28 cellular contexts compared by ENCODE assay signal in genomic region chr5:92022414-92022813, GRCh38.
DNase-seq lines count a peak whose midpoint lies in the region; ATAC-seq, FAIRE-seq and TF ChIP-seq lines count a peak whose summit lies in the region.
"Had no signal": no experiment of that assay in that cellular context is flagged by ENCODE, and none has a peak within 500 bp of the region (broad histone marks: within the 10 kb centered on the region; RNA-seq: fewer than 3 reads in every experiment).

No MANE protein-coding gene starts in this region.

- H3K56ac ChIP-seq in H1 (replicated peaks; ENCODE audit: insufficient read length, low read depth, low read length), result no peak overlapping the region

- no peak overlapping the region for H3K27ac Mint-ChIP-seq in stimulated activated naive CD8-positive, alpha-beta T cell treated with anti-CD3 and anti-CD28 coated beads, Interleukin-15, amount 100 ng/mL, for 72 hours
- H3K27ac Mint-ChIP-seq: B cell; CD4-positive, alpha-beta memory T cell; CD4-positive, CD25-positive, alpha-beta regulatory T cell; CD8-positive, alpha-beta memory T cell had no signal

- H2BK15ac ChIP-seq in H1 (ENCODE audit: low read length), result no peak overlapping the region

- CTCF ChIA-PET in A549 (lab: Yijun Ruan, JAX), result no interaction called here
- CTCF ChIA-PET in HCT116 (lab: Charles Lee), result no interaction called here
- CTCF ChIA-PET in PC-9 (lab: Charles Lee), result no interaction called here
- CTCF ChIA-PET in H1 (lab: Charles Lee; ENCODE audit: partially characterized antibody), result interaction anchor here (2.2 kb wide), 1 partner anchor 9 kb away, joined by 5 read pairs; no protein-coding TSS in a partner anchor

- no peaks in the 10 kb centered on the region for H3K9me3 Mint-ChIP-seq in stimulated activated naive CD8-positive, alpha-beta T cell treated with anti-CD3 and anti-CD28 coated beads, Interleukin-15, amount 100 ng/mL, for 72 hours

- no peak overlapping the region for H4K5ac ChIP-seq in H1 (ENCODE audit: insufficient read length, low read depth, low read length)

- in situ Hi-C loops in GM13976 (cut with MboI; ENCODE audit: low sequenced_read_pairs, unreplicated experiment), result no loop called here

- no peaks in the 10 kb centered on the region for H3K79me1 ChIP-seq in H1 (ENCODE audit: low read depth, low read length)

- H3F3A ChIP-seq in PC-9 (ENCODE audit: insufficient read depth, low read depth), result no peaks in the 10 kb centered on the region

- H3K36me3 ChIP-seq in HCT116 (ENCODE audit: control insufficient read depth in 1 of 2, insufficient read depth in 2 of 2, low read length in 2 of 2) (no peaks in the 10 kb centered on the region), PC-9 (ENCODE audit: low read depth) (no peaks in the 10 kb centered on the region), H1 (ENCODE audit: control insufficient read depth in 2 of 4, insufficient read depth in 4 of 4, low read length in 3 of 4) (no peaks in the 10 kb centered on the region)
- H3K36me3 ChIP-seq: BLaER1 treated with 17β-estradiol and CSF1 and Interleukin-3, amounts not matched to agents 10 nM and 100 nM had no signal

- H2BK5ac ChIP-seq in H1 (ENCODE audit: low read depth, low read length), result no peak overlapping the region

- H3K9me2 ChIP-seq in HCT116 (ENCODE audit: insufficient read depth), result no peaks in the 10 kb centered on the region
- H3K9me2 ChIP-seq in PC-9 (ENCODE audit: insufficient read depth), result no peaks in the 10 kb centered on the region

- FAIRE-seq in A549 (lab: Jason Lieb, UNC) (no peak), H1 (lab: Jason Lieb, UNC) (no peak)
- FAIRE-seq: A204.1, GM12878, GM12892, GM19239 had no signal

- H3K27me3 ChIP-seq in HCT116 (ENCODE audit: insufficient read depth, low read length) (no peaks in the 10 kb centered on the region), PC-9 (ENCODE audit: insufficient read depth, low read depth) (no peaks in the 10 kb centered on the region), H1 (replicated peaks in 1 of 4; ENCODE audit: control insufficient read depth in 3 of 4, extremely low read depth in 1 of 4, insufficient read depth in 3 of 4, low read length in 3 of 4) (no peaks in the 10 kb centered on the region)
- H3K27me3 ChIP-seq: BLaER1 treated with 17β-estradiol and CSF1 and Interleukin-3, amounts not matched to agents 10 nM and 100 nM had no signal

- no peaks in the 10 kb centered on the region for H4K20me1 ChIP-seq in HCT116 (ENCODE audit: insufficient read depth)
- no peaks in the 10 kb centered on the region for H4K20me1 ChIP-seq in PC-9 (ENCODE audit: insufficient read depth)
- H4K20me1 ChIP-seq in H1 (replicated peaks in 1 of 2; ENCODE audit: control insufficient read depth in 1 of 2, insufficient read depth in 2 of 2, low read length in 2 of 2), result no peaks in the 10 kb centered on the region
- H4K20me1 ChIP-seq: BLaER1 treated with 17β-estradiol and CSF1 and Interleukin-3, amounts not matched to agents 10 nM and 100 nM had no signal

- peaks cover 25% of the 10 kb centered on the region for H3K4me1 ChIP-seq in A549
- peaks cover 16 to 27% of the 10 kb centered on the region in 2 experiments for H3K4me1 ChIP-seq in HCT116 (ENCODE audit: control insufficient read depth in 1 of 2, insufficient read depth in 2 of 2, low read length in 2 of 2)
- H3K4me1 ChIP-seq in PC-9 (replicated peaks; ENCODE audit: insufficient read depth), result peaks cover 6% of the 10 kb centered on the region; the same call in 1 of the 2 replicates
- H3K4me1 ChIP-seq in H1 (replicated peaks in 1 of 4; ENCODE audit: control insufficient read depth in 3 of 4, insufficient read depth in 4 of 4, low read length in 3 of 4), result no peaks in the 10 kb centered on the region
- H3K4me1 ChIP-seq: BLaER1 treated with 17β-estradiol and CSF1 and Interleukin-3, amounts not matched to agents 10 nM and 100 nM had no signal

- H3K14ac ChIP-seq in H1 (ENCODE audit: insufficient read length), result no peak overlapping the region

- no peak overlapping the region for H3K4me2 ChIP-seq in A549
- no peak overlapping the region for H3K4me2 ChIP-seq in HCT116 (ENCODE audit: low read length)
- H3K4me2 ChIP-seq in PC-9, result no peak overlapping the region
- H3K4me2 ChIP-seq in H1 (ENCODE audit: insufficient read depth in 1 of 2, low read depth in 2 of 2, low read length in 2 of 2), result no peak overlapping the region
- H3K4me2 ChIP-seq: BLaER1 treated with 17β-estradiol and CSF1 and Interleukin-3, amounts not matched to agents 10 nM and 100 nM had no signal

- no peak overlapping the region for H4K8ac ChIP-seq in H1 (ENCODE audit: extremely low read depth, insufficient read depth, low read length)

- no peaks in the 10 kb centered on the region for H3K23me2 ChIP-seq in H1 (ENCODE audit: low read depth, low read length)

- no peak overlapping the region for H4K91ac ChIP-seq in H1 (replicated peaks; ENCODE audit: insufficient read length, low read length)

- H2AFZ ChIP-seq in HCT116 (ENCODE audit: low read depth, low read length, poor library complexity, severe bottlenecking), result peak overlapping the region; percentile 52
- H2AFZ ChIP-seq in PC-9, result peak overlapping the region; percentile 48; the same call in 1 of the 2 replicates
- H2AFZ ChIP-seq in H1 (ENCODE audit: low read length), result no peak overlapping the region

- H3K79me2 ChIP-seq in HCT116 (ENCODE audit: insufficient read depth, low read length) (no peaks in the 10 kb centered on the region), PC-9 (ENCODE audit: low read depth) (no peaks in the 10 kb centered on the region), H1 (ENCODE audit: control insufficient read depth in 1 of 2, insufficient read depth in 2 of 2, low read length in 2 of 2) (no peaks in the 10 kb centered on the region)

- H3K4me3 ChIP-seq in A549, result no peak overlapping the region
- no peak overlapping the region for H3K4me3 ChIP-seq in HCT116 (replicated peaks in 1 of 2; ENCODE audit: low read depth in 1 of 2, low read length in 2 of 2)
- no peak overlapping the region for H3K4me3 ChIP-seq in PC-9
- no peak overlapping the region for H3K4me3 ChIP-seq in H1 (ENCODE audit: extremely low read depth in 1 of 4, insufficient read depth in 2 of 4, low read depth in 3 of 4, low read length in 4 of 4)
- H3K4me3 ChIP-seq: BLaER1 treated with 17β-estradiol and CSF1 and Interleukin-3, amounts not matched to agents 10 nM and 100 nM; GM12878 had no signal

- BruUV-seq in HCT116 (replicated peaks; lab: Mats Ljungman, UMichigan), result no TSS peak
- BruUV-seq in PC-9 (replicated peaks; lab: Mats Ljungman, UMichigan), result no TSS peak

- ATAC-seq in A549 (no peak), HCT116 (no peak), GM19395 (IDR thresholded peaks at IDR 0.05; ENCODE audit: unreplicated experiment) (no peak)
- ATAC-seq in stimulated activated naive CD8-positive, alpha-beta T cell treated with anti-CD3 and anti-CD28 coated beads, Interleukin-15, amount 100 ng/mL, for 72 hours, result no peak
- ATAC-seq: GM12878 had no signal

- intact Hi-C loops in HCT116 (cut with micrococcal nuclease), result no loop called here
- intact Hi-C loops in PC-9 (cut with micrococcal nuclease; ENCODE audit: unreplicated experiment), result no loop called here

- H2BK12ac ChIP-seq in H1 (ENCODE audit: low read depth, low read length), result no peak overlapping the region

- no peak overlapping the region for H2BK120ac ChIP-seq in H1 (replicated peaks; ENCODE audit: low read depth, low read length)

- H3K9me3 ChIP-seq in A549 (no peaks in the 10 kb centered on the region), HCT116 (ENCODE audit: control insufficient read depth in 1 of 2, insufficient read depth in 1 of 2, low read depth in 1 of 2, low read length in 2 of 2) (no peaks in the 10 kb centered on the region), PC-9 (ENCODE audit: insufficient read depth, low read depth) (no peaks in the 10 kb centered on the region), H1 (ENCODE audit: insufficient read depth in 2 of 2, low read depth in 1 of 2, low read length in 1 of 2) (no peaks in the 10 kb centered on the region)
- H3K9me3 ChIP-seq: BLaER1 treated with 17β-estradiol and CSF1 and Interleukin-3, amounts not matched to agents 10 nM and 100 nM had no signal

- TF ChIP-seq CTCF in A549 (IDR thresholded peaks at IDR 0.05), result no peak
- no peak for TF ChIP-seq CTCF in HCT116 (IDR thresholded peaks at IDR 0.05 in 2 of 3, conservative IDR thresholded peaks at IDR 0.05 in 1 of 3; ENCODE audit: borderline replicate concordance in 1 of 3, insufficient read depth in 1 of 3, low read depth in 2 of 3, low read length in 2 of 3)
- TF ChIP-seq CTCF in PC-9 (conservative IDR thresholded peaks at IDR 0.05), result no peak
- no peak for TF ChIP-seq CTCF in H1 (IDR thresholded peaks at IDR 0.05; ENCODE audit: control extremely low read depth in 1 of 3, insufficient read depth in 1 of 3, low read depth in 1 of 3, low read length in 3 of 3)
- TF ChIP-seq CTCF in GM13976 (IDR thresholded peaks at IDR 0.05; ENCODE audit: borderline replicate concordance, control extremely low read depth, extremely low read depth, insufficient read depth, missing control alignments), result no peak

- H3K9ac ChIP-seq in HCT116 (ENCODE audit: low read length) (no peak overlapping the region), H1 (replicated peaks in 1 of 4; ENCODE audit: extremely low read depth in 1 of 4, low read depth in 3 of 4, low read length in 3 of 4) (no peak overlapping the region)
- H3K9ac ChIP-seq: BLaER1 treated with 17β-estradiol and CSF1 and Interleukin-3, amounts not matched to agents 10 nM and 100 nM had no signal

- POLR2A ChIA-PET in A549 (lab: Yijun Ruan, JAX), result no interaction called here
- POLR2A ChIA-PET in HCT116 (lab: Charles Lee), result no interaction called here
- POLR2A ChIA-PET in PC-9 (lab: Charles Lee; ENCODE audit: unreplicated experiment), result interaction anchor here (0.6 kb wide), 1 partner anchor 23 kb away, joined by 9 read pairs; no protein-coding TSS in a partner anchor
- POLR2A ChIA-PET in H1 (lab: Charles Lee; ENCODE audit: partially characterized antibody), result no interaction called here

- RAD21 ChIA-PET in HCT116 (lab: Charles Lee; ENCODE audit: low non-redundant PET in 1 of 2, low total read pairs in 2 of 2, uncharacterized antibody in 2 of 2, unreplicated experiment in 2 of 2), result no interaction called here

- H3K4ac ChIP-seq in H1 (replicated peaks; ENCODE audit: insufficient read length, low read depth, low read length), result no peak overlapping the region

- H3K4me3 Mint-ChIP-seq in stimulated activated naive CD8-positive, alpha-beta T cell treated with anti-CD3 and anti-CD28 coated beads, Interleukin-15, amount 100 ng/mL, for 72 hours, result no peak overlapping the region
- H3K4me3 Mint-ChIP-seq: B cell; CD4-positive, alpha-beta memory T cell; CD4-positive, CD25-positive, alpha-beta regulatory T cell; CD8-positive, alpha-beta memory T cell had no signal

- H3K23ac ChIP-seq in H1 (ENCODE audit: insufficient read length), result no peak overlapping the region

- TF ChIP-seq EP300 in A549 (IDR thresholded peaks at IDR 0.05) (no peak), H1 (IDR thresholded peaks at IDR 0.05; ENCODE audit: borderline replicate concordance in 1 of 2, low read depth in 2 of 2, low read length in 2 of 2) (no peak)

- no peak overlapping the region for H3K18ac ChIP-seq in H1 (ENCODE audit: extremely low read depth, low read length)

- no peak overlapping the region for H2BK20ac ChIP-seq in H1 (ENCODE audit: low read length)

- TF ChIP-seq RAD21 in A549 (conservative IDR thresholded peaks at IDR 0.05 in 1 of 2, IDR thresholded peaks at IDR 0.05 in 1 of 2) (no peak), HCT116 (IDR thresholded peaks at IDR 0.05; ENCODE audit: low read depth) (no peak), H1 (IDR thresholded peaks at IDR 0.05 in 1 of 2, conservative IDR thresholded peaks at IDR 0.05 in 1 of 2; ENCODE audit: low read depth in 2 of 2, low read length in 2 of 2) (no peak)

- no peak for TF ChIP-seq POLR2A in A549 (IDR thresholded peaks at IDR 0.05; ENCODE audit: low read length)
- TF ChIP-seq POLR2A in HCT116 (IDR thresholded peaks at IDR 0.05; ENCODE audit: borderline replicate concordance, extremely low read depth, insufficient read depth, insufficient read length), result no peak
- TF ChIP-seq POLR2A in H1 (IDR thresholded peaks at IDR 0.05; ENCODE audit: control extremely low read depth in 1 of 2, low read depth in 2 of 2, low read length in 2 of 2), result no peak

- DNase-seq in A549 (ENCODE audit: low read depth in 1 of 2, low spot score in 1 of 2), result no peak
- DNase-seq in HCT116 (ENCODE audit: low read depth, low spot score), result no peak
- DNase-seq in PC-9, result no peak
- DNase-seq in H1 (ENCODE audit: low read depth in 1 of 2, low spot score in 2 of 2), result no peak
- DNase-seq in NCI-H524 treated with DMSO at 0.1 percent for 48 hours (lab: John Stamatoyannopoulos, UW), result no peak
- no peak for DNase-seq in GM13976 (ENCODE audit: low spot score)
- no peak for DNase-seq in stimulated activated naive CD8-positive, alpha-beta T cell treated with anti-CD3 and anti-CD28 coated beads, Interleukin-15, amount 100 ng/mL, for 72 hours
- DNase-seq: 8988T; AML-193; CD4-positive, alpha-beta memory T cell; CD4-positive, CD25-positive, alpha-beta regulatory T cell; CD8-positive, alpha-beta memory T cell; COR-L47; DMS 273 treated with DMSO at 0.1 percent for 48 hours; DMS153; DMS53; DMS79; DND-41; EL; GDM1 had no signal

- no peaks in the 10 kb centered on the region for H3K4me1 Mint-ChIP-seq in stimulated activated naive CD8-positive, alpha-beta T cell treated with anti-CD3 and anti-CD28 coated beads, Interleukin-15, amount 100 ng/mL, for 72 hours
- H3K4me1 Mint-ChIP-seq: B cell; CD4-positive, alpha-beta memory T cell; CD4-positive, CD25-positive, alpha-beta regulatory T cell; CD8-positive, alpha-beta memory T cell had no signal

- H2AK5ac ChIP-seq in H1 (ENCODE audit: low read depth, low read length), result no peak overlapping the region

- H3K27ac ChIP-seq in A549 (no peak overlapping the region), HCT116 (ENCODE audit: low read depth, low read length) (no peak overlapping the region), PC-9 (no peak overlapping the region), H1 (ENCODE audit: low read depth, low read length) (no peak overlapping the region)
- H3K27ac ChIP-seq: BLaER1 treated with 17β-estradiol and CSF1 and Interleukin-3, amounts not matched to agents 10 nM and 100 nM; C4-2B had no signal

- WGBS in A549 (ENCODE audit: missing lambda C conversion rate), result 93% methylated on average over 1 of the region's 1 CpG
- WGBS in H1 (ENCODE audit: extremely low coverage in 1 of 2, insufficient coverage in 1 of 2, insufficient read length in 1 of 2, insufficient replicate concordance in 2 of 2, low coverage in 1 of 2, low lambda C conversion rate in 2 of 2, missing lambda C conversion rate in 1 of 2), 2 experiments, result 100% methylated on average over 1 of the region's 1 CpG; no CpG with 5 or more reads in 1 of the 2 experiments

- H3K27me3 Mint-ChIP-seq in stimulated activated naive CD8-positive, alpha-beta T cell treated with anti-CD3 and anti-CD28 coated beads, Interleukin-15, amount 100 ng/mL, for 72 hours, result no peaks in the 10 kb centered on the region
- H3K27me3 Mint-ChIP-seq: B cell; CD4-positive, alpha-beta memory T cell; CD4-positive, CD25-positive, alpha-beta regulatory T cell; CD8-positive, alpha-beta memory T cell had no signal

Comparison
In these comparisons a context has a peak if more than half of its experiments do, and no peak if none do; other contexts are left out.
1. Of the 18 proteins assayed by ChIP-seq in both H1 and A549: peak only in H1: none; only in A549: none; in both: MAFK; in neither: 17.